Comparison of ENCODE assay signal across 18 cellular contexts in the genomic region with DNA sequence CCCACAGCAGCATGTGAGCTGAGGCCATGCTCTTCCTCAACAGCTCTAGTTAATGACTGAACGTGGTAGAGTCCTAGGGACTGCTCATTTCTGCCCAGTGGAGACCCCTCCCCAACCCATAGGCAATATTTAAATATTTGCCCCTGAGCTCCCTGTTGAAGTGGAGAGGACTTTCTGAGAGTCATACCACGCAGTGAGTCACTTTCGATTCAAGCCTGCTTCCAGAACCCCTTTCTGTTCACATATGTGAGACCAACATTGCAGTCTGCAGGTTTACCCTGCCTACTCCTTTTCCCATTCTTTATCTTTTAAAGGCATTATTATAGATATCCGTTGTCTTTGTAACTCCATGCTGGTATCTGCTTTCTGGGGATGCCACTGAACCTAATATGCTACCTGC.
A peak's percentile ranks its signal among the peaks of the same experiment; 100 is the strongest.
DNase-seq lines count a peak whose midpoint lies in the region; TF ChIP-seq lines count a peak whose summit lies in the region.
"Had no signal": no experiment of that assay in that cellular context is flagged by ENCODE, and none has a peak within 500 bp of the region (broad histone marks: within the 10 kb centered on the region; RNA-seq: fewer than 3 reads in every experiment).

No MANE protein-coding gene starts in this region.

- no peak for TF ChIP-seq CTCF in OCI-LY3 (IDR thresholded peaks at IDR 0.05; ENCODE audit: low read depth, low read length)

- H2AFZ ChIP-seq in OCI-LY3 (ENCODE audit: low read depth, low read length) = no peak overlapping the region

- H3K27me3 ChIP-seq in OCI-LY3 (ENCODE audit: low read depth, low read length) = no peaks in the 10 kb centered on the region
- H3K27me3 ChIP-seq: BLaER1 treated with 17β-estradiol and CSF1 and Interleukin-3, amounts not matched to agents 10 nM and 100 nM had no signal

- DNase-seq in ELR (ENCODE audit: low read depth) (peak; percentile 44), M059J (ENCODE audit: low read depth) (peak; percentile 8), NCI-H2227 (lab: John Stamatoyannopoulos, UW; ENCODE audit: unreplicated experiment) (no peak), midbrain (lab: John Stamatoyannopoulos, UW) (no peak)
- no peak for DNase-seq in stimulated activated naive CD4-positive, alpha-beta T cell treated with Interleukin-2 at 50 U/mL for 16 hours (lab: John Stamatoyannopoulos, UW)
- DNase-seq: AML-193; Caco-2; Calu3; CD4-positive, alpha-beta T cell; CD8-positive, alpha-beta T cell; DMS79 treated with DMSO at 0.1 percent for 48 hours; GDM1 had no signal

- H4K20me1 ChIP-seq in OCI-LY3 (ENCODE audit: insufficient read depth, low read length) = no peaks in the 10 kb centered on the region
- H4K20me1 ChIP-seq: BLaER1 treated with 17β-estradiol and CSF1 and Interleukin-3, amounts not matched to agents 10 nM and 100 nM had no signal

- H3K27ac ChIP-seq in OCI-LY3 (ENCODE audit: low read length) = no peak overlapping the region; the same call in 1 of the 2 replicates
- H3K27ac ChIP-seq: 22Rv1; A549; BLaER1 treated with 17β-estradiol and CSF1 and Interleukin-3, amounts not matched to agents 10 nM and 100 nM; C4-2B had no signal

- H3K36me3 ChIP-seq in OCI-LY3 (replicated peaks; ENCODE audit: low read depth, low read length) = no peaks in the 10 kb centered on the region
- H3K36me3 ChIP-seq: BLaER1 treated with 17β-estradiol and CSF1 and Interleukin-3, amounts not matched to agents 10 nM and 100 nM had no signal

- H3K4me3 ChIP-seq in OCI-LY3 (ENCODE audit: low read length) = peak overlapping the region; percentile 24; the same call in 1 of the 2 replicates
- H3K4me3 ChIP-seq: A549; BLaER1 treated with 17β-estradiol and CSF1 and Interleukin-3, amounts not matched to agents 10 nM and 100 nM; GM12878 had no signal

- H3K9me3 ChIP-seq in OCI-LY3 (ENCODE audit: insufficient read depth, low read length) = no peaks in the 10 kb centered on the region
- H3K9me3 ChIP-seq: A549; BLaER1 treated with 17β-estradiol and CSF1 and Interleukin-3, amounts not matched to agents 10 nM and 100 nM; Caco-2 had no signal

- H3K79me2 ChIP-seq in OCI-LY3 (ENCODE audit: low read length) = no peaks in the 10 kb centered on the region

- H3K9ac ChIP-seq in OCI-LY3 (ENCODE audit: low read length) = no peak overlapping the region
- H3K9ac ChIP-seq: BLaER1 treated with 17β-estradiol and CSF1 and Interleukin-3, amounts not matched to agents 10 nM and 100 nM had no signal

- peaks cover 33% of the 10 kb centered on the region for H3K4me1 ChIP-seq in OCI-LY3 (ENCODE audit: low read length)
- H3K4me1 ChIP-seq: A549; BLaER1 treated with 17β-estradiol and CSF1 and Interleukin-3, amounts not matched to agents 10 nM and 100 nM; Caco-2 had no signal

- peak overlapping the region; percentile 43 for H3K4me2 ChIP-seq in OCI-LY3 (ENCODE audit: low read length)
- H3K4me2 ChIP-seq: A549; BLaER1 treated with 17β-estradiol and CSF1 and Interleukin-3, amounts not matched to agents 10 nM and 100 nM had no signal

Comparison
In these comparisons a context has a peak if more than half of its experiments do, and no peak if none do; other contexts are left out.
1. DNase-seq: peak in ELR (single experiment) and M059J (single experiment); none in NCI-H2227 (single experiment), stimulated activated naive CD4-positive, alpha-beta T cell treated with Interleukin-2 at 50 U/mL for 16 hours (single experiment) and midbrain (single experiment).